Comparison of ENCODE assay signal across 15 cellular contexts in genomic region chr6:105573556-105573955, GRCh38.
DNase-seq lines count a peak whose midpoint lies in the region; ATAC-seq and TF ChIP-seq lines count a peak whose summit lies in the region.
"Had no signal": no experiment of that assay in that cellular context is flagged by ENCODE, and none has a peak within 500 bp of the region (broad histone marks: within the 10 kb centered on the region; RNA-seq: fewer than 3 reads in every experiment).

No MANE protein-coding gene starts in this region.

- peaks cover 10% of the 10 kb centered on the region for H3K4me1 Mint-ChIP-seq in MCF 10A (ENCODE audit: insufficient read depth, unreplicated experiment)
- H3K4me1 Mint-ChIP-seq: CD4-positive, CD25-positive, alpha-beta regulatory T cell had no signal

- H3K14ac ChIP-seq in IMR-90 (replicated peaks; ENCODE audit: low read depth, low read length) = no peak overlapping the region

- dilution Hi-C loops in mammary epithelial cell (cut with HindIII; ENCODE audit: low sequenced_read_pairs) (no loop called here), IMR-90 (cut with HindIII; ENCODE audit: low sequenced_read_pairs, unreplicated experiment) (no loop called here)

- no peaks in the 10 kb centered on the region for H3K36me3 ChIP-seq in mammary epithelial cell (ENCODE audit: insufficient read depth, low read length)
- no peaks in the 10 kb centered on the region for H3K36me3 ChIP-seq in IMR-90 (ENCODE audit: control insufficient read depth, insufficient read depth, low read length)
- no peaks in the 10 kb centered on the region for H3K36me3 ChIP-seq in smooth muscle cell (ENCODE audit: low read depth)
- H3K36me3 ChIP-seq: BLaER1 treated with 17β-estradiol and CSF1 and Interleukin-3, amounts not matched to agents 10 nM and 100 nM had no signal

- no peaks in the 10 kb centered on the region for H3K79me1 ChIP-seq in IMR-90 (ENCODE audit: low read depth in 1 of 2, low read length in 2 of 2)

- CTCF ChIA-PET in mammary epithelial cell (lab: Charles Lee; ENCODE audit: low non-redundant PET) = no interaction called here
- CTCF ChIA-PET in MCF 10A (lab: Yijun Ruan, JAX) = interaction anchor here (0.5 kb wide), 1 partner anchor 785 kb away, joined by 3 read pairs; no protein-coding TSS in a partner anchor
- CTCF ChIA-PET in IMR-90 (lab: Yijun Ruan, JAX) = interaction anchor here (0.6 to 0.8 kb wide), 3 partner anchors 17 to 453 kb away, joined by 3 to 4 read pairs (median 3); no protein-coding TSS in a partner anchor

- no peaks in the 10 kb centered on the region for H3K36me3 Mint-ChIP-seq in MCF 10A (ENCODE audit: insufficient read depth, unreplicated experiment)

- no peak overlapping the region for H3K23ac ChIP-seq in IMR-90 (ENCODE audit: low read depth, low read length)

- POLR2A ChIA-PET in MCF 10A (lab: Yijun Ruan, JAX) = no interaction called here
- POLR2A ChIA-PET in IMR-90 (lab: Charles Lee; ENCODE audit: unreplicated experiment) = no interaction called here

- H3F3A ChIP-seq in smooth muscle cell (ENCODE audit: low read depth) = peaks cover 4% of the 10 kb centered on the region

- no peak for ATAC-seq in IMR-90 (ENCODE audit: low read depth)
- ATAC-seq: HCT116, HepG2 had no signal

- H2BK5ac ChIP-seq in IMR-90 (ENCODE audit: low read depth, low read length, poor library complexity, severe bottlenecking) = no peak overlapping the region

- H2AFZ ChIP-seq in mammary epithelial cell (ENCODE audit: low read depth, low read length) (no peak overlapping the region), IMR-90 (replicated peaks; ENCODE audit: low read length, poor library complexity) (no peak overlapping the region), smooth muscle cell (ENCODE audit: low read depth) (no peak overlapping the region)

- H3K27ac ChIP-seq in mammary epithelial cell (ENCODE audit: insufficient read depth, low read depth, low read length) (no peak overlapping the region), IMR-90 (ENCODE audit: insufficient read depth, low read length) (no peak overlapping the region), smooth muscle cell (ENCODE audit: low read depth) (peak overlapping the region; percentile 70)
- H3K27ac ChIP-seq: BLaER1 treated with 17β-estradiol and CSF1 and Interleukin-3, amounts not matched to agents 10 nM and 100 nM had no signal

- H3K79me2 ChIP-seq in mammary epithelial cell (ENCODE audit: insufficient read depth, low read length) (no peaks in the 10 kb centered on the region), smooth muscle cell (ENCODE audit: low read depth) (no peaks in the 10 kb centered on the region)

- H4K20me1 ChIP-seq in mammary epithelial cell (ENCODE audit: insufficient read depth, low read length) (no peaks in the 10 kb centered on the region), IMR-90 (ENCODE audit: insufficient read depth, low read length) (no peaks in the 10 kb centered on the region), smooth muscle cell (ENCODE audit: low read depth) (no peaks in the 10 kb centered on the region)
- H4K20me1 ChIP-seq: BLaER1 treated with 17β-estradiol and CSF1 and Interleukin-3, amounts not matched to agents 10 nM and 100 nM had no signal

- H2AK5ac ChIP-seq in IMR-90 (ENCODE audit: low read depth, low read length) = no peak overlapping the region

- no peak overlapping the region for H4K5ac ChIP-seq in IMR-90 (ENCODE audit: low read depth, low read length)

- no peak for TF ChIP-seq RAD21 in IMR-90 (IDR thresholded peaks at IDR 0.05; ENCODE audit: low read length)

- H3K27ac Mint-ChIP-seq in MCF 10A (ENCODE audit: low read depth, unreplicated experiment) = no peak overlapping the region
- H3K27ac Mint-ChIP-seq: CD4-positive, CD25-positive, alpha-beta regulatory T cell had no signal

- H4K8ac ChIP-seq in IMR-90 (ENCODE audit: low read depth in 2 of 2, low read length in 2 of 2) = no peak overlapping the region

- H3K18ac ChIP-seq in IMR-90 (ENCODE audit: low read depth, low read length) = peak overlapping the region; percentile 29; the same call in 1 of the 2 replicates

- H3K9ac ChIP-seq in mammary epithelial cell (ENCODE audit: insufficient read depth, low read length) = no peak overlapping the region
- no peak overlapping the region for H3K9ac ChIP-seq in IMR-90 (ENCODE audit: low read depth, low read length)
- no peak overlapping the region for H3K9ac ChIP-seq in smooth muscle cell (ENCODE audit: low read depth)
- H3K9ac ChIP-seq: BLaER1 treated with 17β-estradiol and CSF1 and Interleukin-3, amounts not matched to agents 10 nM and 100 nM had no signal

- no peaks in the 10 kb centered on the region for H3K27me3 Mint-ChIP-seq in MCF 10A (ENCODE audit: insufficient read depth, unreplicated experiment)

- no peak overlapping the region for H3K56ac ChIP-seq in IMR-90 (ENCODE audit: extremely low read depth, insufficient read depth, low read length)

- H2BK15ac ChIP-seq in IMR-90 (ENCODE audit: low read depth, low read length) = peak overlapping the region; percentile 42; the same call in 1 of the 3 replicates

- 0 out of 2 replicates have a peak overlapping the region, but pooled peaks have one; percentile 45 for H4K91ac ChIP-seq in IMR-90 (ENCODE audit: insufficient read depth, low read depth, low read length)

- in situ Hi-C loops in mammary epithelial cell (cut with MboI; ENCODE audit: low sequenced_read_pairs in 2 of 2) = no loop called here
- in situ Hi-C loops in IMR-90 (cut with MboI; ENCODE audit: low sequenced_read_pairs) = no loop called here
- in situ Hi-C loops in ACHN (cut with HindIII; ENCODE audit: low pct_ligation_motif_present, low pct_unique_long_range_greater_than_20kb, low sequenced_read_pairs) = no loop called here
- in situ Hi-C loops in G401 (cut with HindIII; ENCODE audit: low sequenced_read_pairs) = no loop called here

- 79% methylated on average over 2 of the region's 2 CpGs for WGBS in mammary epithelial cell (ENCODE audit: low coverage, missing lambda C conversion rate)
- no CpG with 5 or more reads among the region's 2 CpGs for WGBS in IMR-90 (ENCODE audit: extremely low coverage in 2 of 2, insufficient read length in 1 of 2), 2 experiments
- 52% methylated on average over 2 of the region's 2 CpGs for WGBS in smooth muscle cell (ENCODE audit: low lambda C conversion rate)

- H2BK120ac ChIP-seq in IMR-90 (ENCODE audit: low read depth, low read length) = peak overlapping the region; percentile 68

- H3K4ac ChIP-seq in IMR-90 (ENCODE audit: low read depth, low read length) = peak overlapping the region; percentile 56

- no peak overlapping the region for H2AK9ac ChIP-seq in IMR-90 (replicated peaks; ENCODE audit: low read depth, low read length, poor library complexity)

- DNase-seq in mammary epithelial cell (peak; percentile 35), MCF 10A (ENCODE audit: unreplicated experiment) (no peak), IMR-90 (no peak), epithelial cell of esophagus (ENCODE audit: low read depth) (peak; percentile 29), smooth muscle cell (lab: John Stamatoyannopoulos, UW; ENCODE audit: unreplicated experiment) (no peak), ACHN (no peak), NCI-H774 (lab: John Stamatoyannopoulos, UW) (no peak), G401 (ENCODE audit: low spot score) (no peak)
- DNase-seq: 8988T; CD4-positive, CD25-positive, alpha-beta regulatory T cell; DMS53; GDM1 had no signal

- H3K9me1 ChIP-seq in IMR-90 (ENCODE audit: insufficient read depth, low read length) = 0 out of 2 replicates have a peak, but pooled peaks cover 2% of the 10 kb centered on the region

- no peak overlapping the region for H3K4me3 Mint-ChIP-seq in MCF 10A (ENCODE audit: unreplicated experiment)
- H3K4me3 Mint-ChIP-seq: CD4-positive, CD25-positive, alpha-beta regulatory T cell had no signal

- H3K4me2 ChIP-seq in mammary epithelial cell (ENCODE audit: insufficient read depth, low read depth, low read length) = peak overlapping the region; percentile 9
- H3K4me2 ChIP-seq in IMR-90 (ENCODE audit: low read depth, low read length) = no peak overlapping the region
- peak overlapping the region; percentile 50 for H3K4me2 ChIP-seq in smooth muscle cell
- H3K4me2 ChIP-seq: BLaER1 treated with 17β-estradiol and CSF1 and Interleukin-3, amounts not matched to agents 10 nM and 100 nM had no signal

- no peak overlapping the region for H3K4me3 ChIP-seq in mammary epithelial cell (replicated peaks in 1 of 3; ENCODE audit: insufficient read depth in 1 of 3, low read depth in 2 of 3, low read length in 3 of 3)
- H3K4me3 ChIP-seq in IMR-90 (ENCODE audit: insufficient read depth, low read depth, low read length) = no peak overlapping the region
- no peak overlapping the region for H3K4me3 ChIP-seq in epithelial cell of esophagus (ENCODE audit: low read length)
- H3K4me3 ChIP-seq in smooth muscle cell = no peak overlapping the region
- H3K4me3 ChIP-seq: BLaER1 treated with 17β-estradiol and CSF1 and Interleukin-3, amounts not matched to agents 10 nM and 100 nM had no signal

- TF ChIP-seq CTCF in mammary epithelial cell (conservative IDR thresholded peaks at IDR 0.05 in 1 of 2, IDR thresholded peaks at IDR 0.05 in 1 of 2; ENCODE audit: extremely low read depth in 1 of 2, insufficient read depth in 1 of 2, low read depth in 1 of 2, low read length in 2 of 2) (no peak), MCF 10A (IDR thresholded peaks at IDR 0.05; ENCODE audit: unreplicated experiment) (no peak), IMR-90 (conservative IDR thresholded peaks at IDR 0.05; ENCODE audit: low read depth, low read length) (no peak), epithelial cell of esophagus (IDR thresholded peaks at IDR 0.05; ENCODE audit: insufficient read depth, low read depth, low read length, missing control alignments) (no peak), smooth muscle cell (IDR thresholded peaks at IDR 0.05; ENCODE audit: borderline replicate concordance, insufficient read depth, poor library complexity, severe bottlenecking) (no peak)

- BruUV-seq in mammary epithelial cell (replicated peaks; lab: Mats Ljungman, UMichigan) = no TSS peak
- BruUV-seq in MCF 10A (replicated peaks; lab: Mats Ljungman, UMichigan) = no TSS peak
- BruUV-seq in IMR-90 (replicated peaks; lab: Mats Ljungman, UMichigan) = no TSS peak

- H3K9me3 ChIP-seq in mammary epithelial cell (replicated peaks; ENCODE audit: insufficient read depth, low read length) = no peaks in the 10 kb centered on the region
- no peaks in the 10 kb centered on the region for H3K9me3 ChIP-seq in IMR-90 (ENCODE audit: control insufficient read depth, insufficient read depth, low read length)
- H3K9me3 ChIP-seq in smooth muscle cell (replicated peaks; ENCODE audit: low read depth) = no peaks in the 10 kb centered on the region
- H3K9me3 ChIP-seq: BLaER1 treated with 17β-estradiol and CSF1 and Interleukin-3, amounts not matched to agents 10 nM and 100 nM had no signal

- H2BK20ac ChIP-seq in IMR-90 (ENCODE audit: low read depth, low read length) = peak overlapping the region; percentile 77

- H3K9me3 Mint-ChIP-seq in MCF 10A (ENCODE audit: unreplicated experiment) = no peaks in the 10 kb centered on the region

- H3K4me1 ChIP-seq in mammary epithelial cell (ENCODE audit: insufficient read depth, low read length) (peaks cover 10% of the 10 kb centered on the region), IMR-90 (ENCODE audit: control insufficient read depth, insufficient read depth, low read length) (peaks cover 2% of the 10 kb centered on the region; the same call in 1 of the 2 replicates), smooth muscle cell (ENCODE audit: low read depth) (peaks cover 4% of the 10 kb centered on the region)
- H3K4me1 ChIP-seq: BLaER1 treated with 17β-estradiol and CSF1 and Interleukin-3, amounts not matched to agents 10 nM and 100 nM had no signal

- no peak for TF ChIP-seq POLR2A in IMR-90 (IDR thresholded peaks at IDR 0.05; ENCODE audit: low read depth, low read length)

- intact Hi-C loops in mammary epithelial cell (cut with micrococcal nuclease) = no loop called here
- intact Hi-C loops in MCF 10A (cut with micrococcal nuclease) = no loop called here
- intact Hi-C loops in IMR-90 (cut with micrococcal nuclease) = no loop called here

- H3K27me3 ChIP-seq in mammary epithelial cell (ENCODE audit: insufficient read depth, low read length) = no peaks in the 10 kb centered on the region
- peaks cover 2% of the 10 kb centered on the region; the same call in 1 of the 2 replicates for H3K27me3 ChIP-seq in IMR-90 (ENCODE audit: control insufficient read depth, insufficient read depth, low read length)
- no peaks in the 10 kb centered on the region for H3K27me3 ChIP-seq in smooth muscle cell (ENCODE audit: low read depth)
- H3K27me3 ChIP-seq: BLaER1 treated with 17β-estradiol and CSF1 and Interleukin-3, amounts not matched to agents 10 nM and 100 nM had no signal

Comparison
In these comparisons a context has a peak if more than half of its experiments do, and no peak if none do; other contexts are left out.
1. DNase-seq: peak in mammary epithelial cell (single experiment) and epithelial cell of esophagus (single experiment); none in MCF 10A (single experiment), IMR-90 (single experiment), smooth muscle cell (single experiment), ACHN (single experiment), NCI-H774 (single experiment) and G401 (single experiment).